10 cellular contexts compared by ENCODE assay signal in genomic region chr7:30206466-30206865, GRCh38.
DNase-seq lines count a peak whose midpoint lies in the region; TF ChIP-seq lines count a peak whose summit lies in the region.
"Had no signal": no experiment of that assay in that cellular context is flagged by ENCODE, and none has a peak within 500 bp of the region (broad histone marks: within the 10 kb centered on the region; RNA-seq: fewer than 3 reads in every experiment).

No MANE protein-coding gene starts in this region.

- no peak overlapping the region; the same call in 1 of the 2 replicates for H3K27ac ChIP-seq in SJCRH30
- H3K27ac ChIP-seq in thymus (ENCODE audit: low read depth) = peak overlapping the region; percentile 9
- H3K27ac ChIP-seq: ovary, SK-N-MC had no signal

- H3K4me1 ChIP-seq in SJCRH30 = no peaks in the 10 kb centered on the region
- H3K4me1 ChIP-seq in thymus (ENCODE audit: control insufficient read depth, insufficient read depth, low read length) = no peaks in the 10 kb centered on the region

- DNase-seq in HPDE6-E6E7 (ENCODE audit: extremely low spot score) (peak; percentile 93), SJCRH30 (peak; percentile 51 to 66), foreskin fibroblast (peak; percentile 14 to 35), cortex of kidney (lab: John Stamatoyannopoulos, UW) (no peak), T-helper 2 cell (no peak), NOMO-1 treated with DMSO at 0.1 percent for 48 hours (lab: John Stamatoyannopoulos, UW; ENCODE audit: unreplicated experiment) (no peak)
- DNase-seq: NCI-H1048, ovary had no signal

- no peaks in the 10 kb centered on the region for H3K36me3 ChIP-seq in SJCRH30
- H3K36me3 ChIP-seq in thymus (ENCODE audit: control insufficient read depth, insufficient read depth) = no peaks in the 10 kb centered on the region
- H3K36me3 ChIP-seq: ovary had no signal

- WGBS in thymus = 95% methylated on average over 6 of the region's 6 CpGs

- no peak for TF ChIP-seq CTCF in foreskin fibroblast (IDR thresholded peaks at IDR 0.05; ENCODE audit: low read depth, low read length)

- H3K27me3 ChIP-seq in SJCRH30 (no peaks in the 10 kb centered on the region), thymus (ENCODE audit: control insufficient read depth, insufficient read depth) (no peaks in the 10 kb centered on the region)
- H3K27me3 ChIP-seq: ovary had no signal

- H3K4me3 ChIP-seq in SJCRH30 (peak overlapping the region; percentile 18), foreskin fibroblast (ENCODE audit: low read depth in 1 of 2, low read length in 2 of 2) (no peak overlapping the region), thymus (ENCODE audit: low read length) (no peak overlapping the region)
- H3K4me3 ChIP-seq: ovary, SK-N-MC had no signal

- H3K9me3 ChIP-seq in SJCRH30 (replicated peaks) (no peaks in the 10 kb centered on the region), thymus (ENCODE audit: control insufficient read depth) (no peaks in the 10 kb centered on the region)
- H3K9me3 ChIP-seq: ovary had no signal

Comparison
In these comparisons a context has a peak if more than half of its experiments do, and no peak if none do; other contexts are left out.
1. DNase-seq: peak in HPDE6-E6E7 (single experiment), SJCRH30 (2 of 2) and foreskin fibroblast (2 of 2); none in cortex of kidney (single experiment), T-helper 2 cell (0 of 5) and NOMO-1 treated with DMSO at 0.1 percent for 48 hours (single experiment).